13 cellular contexts compared by ENCODE assay signal in the genomic region with DNA sequence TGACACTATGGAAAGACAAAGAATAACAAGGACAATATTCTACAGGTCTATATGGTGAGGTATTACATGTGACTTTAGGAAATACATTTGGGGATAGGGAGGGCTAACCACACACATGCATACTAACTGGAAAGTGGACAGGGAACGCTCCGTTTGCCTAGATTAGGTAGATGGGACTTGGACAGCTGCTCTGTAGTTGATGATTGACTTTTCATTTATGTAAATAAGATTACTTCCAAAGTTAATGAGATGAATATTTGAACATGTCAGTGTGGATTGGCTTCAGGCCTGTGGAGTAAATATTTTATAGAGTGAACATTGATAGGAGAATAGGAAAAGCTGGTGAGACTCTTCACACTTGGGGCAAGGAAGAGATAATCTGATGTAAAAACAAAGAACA.
DNase-seq lines count a peak whose midpoint lies in the region; ATAC-seq and TF ChIP-seq lines count a peak whose summit lies in the region.
"Had no signal": no experiment of that assay in that cellular context is flagged by ENCODE, and none has a peak within 500 bp of the region (broad histone marks: within the 10 kb centered on the region; RNA-seq: fewer than 3 reads in every experiment).

No MANE protein-coding gene starts in this region.

- no peaks in the 10 kb centered on the region for H3K27me3 Mint-ChIP-seq in CD4-positive, alpha-beta memory T cell
- H3K27me3 Mint-ChIP-seq in Calu3 (ENCODE audit: unreplicated experiment) (no peaks in the 10 kb centered on the region), chondrocyte (ENCODE audit: low read depth) (no peaks in the 10 kb centered on the region), nephron (ENCODE audit: low read depth) (no peaks in the 10 kb centered on the region)

- TF ChIP-seq CTCF in Calu3 (IDR thresholded peaks at IDR 0.05; ENCODE audit: unreplicated experiment), result no peak
- TF ChIP-seq CTCF in chondrocyte (IDR thresholded peaks at IDR 0.05), result no peak
- TF ChIP-seq CTCF in nephron (IDR thresholded peaks at IDR 0.05; ENCODE audit: unreplicated experiment in 3 of 3), result no peak

- H3K27ac Mint-ChIP-seq in CD4-positive, alpha-beta memory T cell, result peak overlapping the region; percentile 14 to 73 (median 45)
- peak overlapping the region; percentile 45 for H3K27ac Mint-ChIP-seq in Calu3 (ENCODE audit: unreplicated experiment)
- peak overlapping the region; percentile 46 for H3K27ac Mint-ChIP-seq in chondrocyte (ENCODE audit: unreplicated experiment)
- peak overlapping the region; percentile 33 to 66 (median 46) for H3K27ac Mint-ChIP-seq in nephron

- H3K4me3 Mint-ChIP-seq in CD4-positive, alpha-beta memory T cell, result peak overlapping the region in 5 of 8 donors; percentile 7 to 78 (median 67)
- H3K4me3 Mint-ChIP-seq in Calu3 (ENCODE audit: low read depth, unreplicated experiment) (peak overlapping the region; percentile 43), chondrocyte (ENCODE audit: unreplicated experiment) (no peak overlapping the region), nephron (no peak overlapping the region)

- H3K9me3 Mint-ChIP-seq in CD4-positive, alpha-beta memory T cell, result peaks cover 0 to 15% (median 3%) of the 10 kb centered on the region in 8 donors
- H3K9me3 Mint-ChIP-seq in Calu3 (ENCODE audit: low read depth, unreplicated experiment) (no peaks in the 10 kb centered on the region), chondrocyte (ENCODE audit: low read depth) (peaks cover 10% of the 10 kb centered on the region), nephron (peaks cover 10% of the 10 kb centered on the region)

- POLR2A ChIA-PET in CD4-positive, alpha-beta memory T cell (lab: Charles Lee; ENCODE audit: partially characterized antibody), result interaction anchor here (1.6 kb wide), 1 partner anchor 22 kb away, joined by 3 read pairs; no protein-coding TSS in a partner anchor

- peaks cover 72 to 90% (median 81%) of the 10 kb centered on the region in 4 donors for H3K4me1 Mint-ChIP-seq in CD4-positive, alpha-beta memory T cell
- peaks cover 43% of the 10 kb centered on the region for H3K4me1 Mint-ChIP-seq in Calu3 (ENCODE audit: low read depth, unreplicated experiment)
- H3K4me1 Mint-ChIP-seq in chondrocyte (ENCODE audit: low read depth), result peaks cover 41% of the 10 kb centered on the region
- peaks cover 63% of the 10 kb centered on the region for H3K4me1 Mint-ChIP-seq in nephron

- no TSS peak for BruUV-seq in Calu3 (replicated peaks; lab: Mats Ljungman, UMichigan)

- H3K4me1 ChIP-seq in CD4-positive, alpha-beta memory T cell (ENCODE audit: insufficient read depth, low read length), result peaks cover 77% of the 10 kb centered on the region
- H3K4me1 ChIP-seq: foreskin keratinocyte had no signal

- no peaks in the 10 kb centered on the region for H3K9me3 ChIP-seq in CD4-positive, alpha-beta memory T cell (ENCODE audit: control insufficient read depth in 1 of 2, low read length in 2 of 2)

- peaks cover 28% of the 10 kb centered on the region for H3K36me3 ChIP-seq in CD4-positive, alpha-beta memory T cell (ENCODE audit: insufficient read depth, low read length)

- ATAC-seq in HG03520 (IDR thresholded peaks at IDR 0.05; ENCODE audit: unreplicated experiment), result no peak
- ATAC-seq: foreskin keratinocyte, SK-N-SH treated with all-trans-retinoic acid at 6 μM for 48 hours had no signal

- H3K27me3 ChIP-seq in CD4-positive, alpha-beta memory T cell (ENCODE audit: insufficient read depth, low read length), result no peaks in the 10 kb centered on the region
- H3K27me3 ChIP-seq: foreskin keratinocyte had no signal

- intact Hi-C loops in CD4-positive, alpha-beta memory T cell (cut with micrococcal nuclease), result loop anchor here (5.0 kb wide), 2 partner anchors 139 to 309 kb away; no protein-coding TSS in a partner anchor
- intact Hi-C loops in Calu3 (cut with micrococcal nuclease; ENCODE audit: unreplicated experiment) (no loop called here), posterior vena cava (cut with DNase I) (no loop called here)

- no peak overlapping the region for H3K27ac ChIP-seq in CD4-positive, alpha-beta memory T cell (ENCODE audit: low read depth, low read length)
- H3K27ac ChIP-seq: C4-2B, foreskin keratinocyte had no signal

- no peak overlapping the region for H3K4me3 ChIP-seq in CD4-positive, alpha-beta memory T cell (ENCODE audit: low read length in 2 of 2)

- peaks cover 64 to 81% of the 10 kb centered on the region in 2 donors for H3K36me3 Mint-ChIP-seq in CD4-positive, alpha-beta memory T cell
- no peaks in the 10 kb centered on the region for H3K36me3 Mint-ChIP-seq in Calu3 (ENCODE audit: insufficient read depth, unreplicated experiment)
- peaks cover 5% of the 10 kb centered on the region for H3K36me3 Mint-ChIP-seq in chondrocyte (ENCODE audit: low read depth)
- H3K36me3 Mint-ChIP-seq in nephron (ENCODE audit: low read depth), result peaks cover 76% of the 10 kb centered on the region

- no peak for DNase-seq in CD4-positive, alpha-beta memory T cell
- DNase-seq in Calu3 (no peak), chondrocyte (ENCODE audit: low spot score) (no peak), NCI-H446 (lab: John Stamatoyannopoulos, UW) (no peak), NOMO-1 (lab: John Stamatoyannopoulos, UW; ENCODE audit: unreplicated experiment in 2 of 2) (no peak), posterior vena cava (ENCODE audit: low spot score) (no peak)
- DNase-seq: foreskin keratinocyte; NCI-H1092; stimulated activated CD4-positive, alpha-beta T cell treated with anti-CD3 and anti-CD28 coated beads, Interleukin-4, amount 100 ng/mL, for 24 hours had no signal

- CTCF ChIA-PET in CD4-positive, alpha-beta memory T cell (lab: Charles Lee; ENCODE audit: partially characterized antibody), result no interaction called here
- CTCF ChIA-PET in Calu3 (lab: Charles Lee), result no interaction called here

Comparison
In these comparisons a context has a peak if more than half of its experiments do, and no peak if none do; other contexts are left out.
1. H3K4me3 Mint-ChIP-seq: peak in CD4-positive, alpha-beta memory T cell (5 of 8) and Calu3 (single experiment); none in chondrocyte (single experiment) and nephron (0 of 3).
2. Peak in every context shown above with its lines, with median percentiles within 50 percentile points of each other: H3K27ac Mint-ChIP-seq.